Comparison of ENCODE assay signal across 1 cellular context in genomic region chr1:2449636-2450454, GRCh38.
TF ChIP-seq lines count a peak whose summit lies in the region.

No MANE protein-coding gene starts in this region.

TF ChIP-seq in H1, 55 proteins besides CTCF, POLR2A, EP300 and RAD21:
- TF ChIP-seq NRF1 (IDR thresholded peaks at IDR 0.05; ENCODE audit: low read depth, low read length) (no peak), JUND (IDR thresholded peaks at IDR 0.05; ENCODE audit: low read length) (no peak), BCL11A (IDR thresholded peaks at IDR 0.05; ENCODE audit: low read depth in 2 of 2, low read length in 2 of 2) (no peak), NANOG (IDR thresholded peaks at IDR 0.05; ENCODE audit: insufficient read depth, low read depth, low read length, poor library complexity, severe bottlenecking) (no peak), BRCA1 (IDR thresholded peaks at IDR 0.05; ENCODE audit: low read depth, low read length) (no peak)
